26 cellular contexts compared by ENCODE assay signal in genomic region chr13:105735269-105735668, GRCh38.
DNase-seq lines count a peak whose midpoint lies in the region; ATAC-seq and TF ChIP-seq lines count a peak whose summit lies in the region.
"Had no signal": no experiment of that assay in that cellular context is flagged by ENCODE, and none has a peak within 500 bp of the region (broad histone marks: within the 10 kb centered on the region; RNA-seq: fewer than 3 reads in every experiment).

No MANE protein-coding gene starts in this region.

- DNase-seq in BE2C: peak; percentile 40
- DNase-seq in DND-41: peak; percentile 90
- peak; percentile 37 for DNase-seq in NCI-H2029 treated with DMSO at 0.1 percent for 48 hours (lab: John Stamatoyannopoulos, UW)
- DNase-seq in RPMI8226: peak; percentile 71
- DNase-seq in CD8-positive, alpha-beta T cell: no peak
- no peak for DNase-seq in activated gamma-delta T cell treated with Interleukin-2 at 50 U/mL for 16 hours
- DNase-seq in stimulated activated CD4-positive, alpha-beta T cell treated with anti-CD3 and anti-CD28 coated beads, Interleukin-4, amount 100 ng/mL, for 24 hours: no peak
- no peak for DNase-seq in NOMO-1 treated with DMSO at 0.1 percent for 48 hours (lab: John Stamatoyannopoulos, UW; ENCODE audit: unreplicated experiment)
- DNase-seq: activated naive CD4-positive, alpha-beta T cell; activated T-cell treated with anti-CD3 and anti-CD28 coated beads, Interleukin-2, amount 50 U/mL, for 1 hour; anterior cingulate cortex; caudate nucleus; DMS79; dorsolateral prefrontal cortex; GM23248; naive thymus-derived CD8-positive, alpha-beta T cell; NCI-H146; NCI-H524; spleen; stimulated activated CD4-positive, alpha-beta T cell treated with anti-CD3 and anti-CD28 coated beads, Interleukin-4, amount 100 ng/mL, for 4 hours; thyroid gland had no signal

- H4K20me1 ChIP-seq in DND-41 (ENCODE audit: insufficient read depth, low read length): no peaks in the 10 kb centered on the region

- CTCF ChIA-PET in CD8-positive, alpha-beta T cell (lab: Charles Lee): no interaction called here

- H3K36me3 Mint-ChIP-seq in CD8-positive, alpha-beta T cell: no peaks in the 10 kb centered on the region
- H3K36me3 Mint-ChIP-seq: CD14-positive monocyte; naive thymus-derived CD8-positive, alpha-beta T cell had no signal

- peak overlapping the region; percentile 37 for H3K9ac ChIP-seq in DND-41 (ENCODE audit: low read depth, low read length)
- H3K9ac ChIP-seq: GM23248, KMS-11 had no signal

- H3K9me3 Mint-ChIP-seq in CD8-positive, alpha-beta T cell: no peaks in the 10 kb centered on the region
- H3K9me3 Mint-ChIP-seq: stimulated activated naive CD8-positive, alpha-beta T cell treated with anti-CD3 and anti-CD28 coated beads, Interleukin-15, Interleukin-2, amounts not matched to agents 100 ng/mL and 50 ng/mL, for 24 hours had no signal

- H3K4me1 Mint-ChIP-seq in CD8-positive, alpha-beta T cell (ENCODE audit: low read depth): no peaks in the 10 kb centered on the region
- H3K4me1 Mint-ChIP-seq: CD14-positive monocyte; naive thymus-derived CD8-positive, alpha-beta T cell had no signal

- no peaks in the 10 kb centered on the region for H3K36me3 ChIP-seq in BE2C
- no peaks in the 10 kb centered on the region for H3K36me3 ChIP-seq in DND-41 (ENCODE audit: insufficient read depth, low read length)
- no peaks in the 10 kb centered on the region for H3K36me3 ChIP-seq in CD8-positive, alpha-beta T cell (ENCODE audit: insufficient read depth, low read length)
- H3K36me3 ChIP-seq: spleen, thyroid gland had no signal

- H3K4me1 ChIP-seq in BE2C: no peaks in the 10 kb centered on the region; the same call in 1 of the 2 replicates
- H3K4me1 ChIP-seq in DND-41 (ENCODE audit: insufficient read depth, low read length): peaks cover 36% of the 10 kb centered on the region
- H3K4me1 ChIP-seq in CD8-positive, alpha-beta T cell (ENCODE audit: insufficient read depth, low read length): no peaks in the 10 kb centered on the region
- H3K4me1 ChIP-seq: spleen, thyroid gland had no signal

- no peak for TF ChIP-seq CTCF in BE2C (IDR thresholded peaks at IDR 0.05; ENCODE audit: low read depth, low read length)
- peak; percentile 45 for TF ChIP-seq CTCF in DND-41 (IDR thresholded peaks at IDR 0.05; ENCODE audit: borderline replicate concordance, extremely low read depth, low read length, poor library complexity, severe bottlenecking)
- no peak for TF ChIP-seq CTCF in CD8-positive, alpha-beta T cell (IDR thresholded peaks at IDR 0.05)

- H3K79me2 ChIP-seq in DND-41 (ENCODE audit: insufficient read depth, low read length): no peaks in the 10 kb centered on the region

- no peaks in the 10 kb centered on the region for H3K27me3 Mint-ChIP-seq in CD8-positive, alpha-beta T cell (ENCODE audit: low read depth)
- H3K27me3 Mint-ChIP-seq: stimulated activated naive CD8-positive, alpha-beta T cell treated with anti-CD3 and anti-CD28 coated beads, Interleukin-15, Interleukin-2, amounts not matched to agents 100 ng/mL and 50 ng/mL, for 24 hours had no signal

- intact Hi-C loops in CD8-positive, alpha-beta T cell (cut with DNase I, micrococcal nuclease): no loop called here

- H3K9me3 ChIP-seq in BE2C (no peaks in the 10 kb centered on the region), DND-41 (ENCODE audit: insufficient read depth, low read length, severe bottlenecking) (no peaks in the 10 kb centered on the region)
- no peaks in the 10 kb centered on the region for H3K9me3 ChIP-seq in CD8-positive, alpha-beta T cell (ENCODE audit: low read length)
- H3K9me3 ChIP-seq: spleen, thyroid gland had no signal

- H3K27ac Mint-ChIP-seq in CD8-positive, alpha-beta T cell: no peak overlapping the region
- H3K27ac Mint-ChIP-seq: CD14-positive monocyte; naive thymus-derived CD8-positive, alpha-beta T cell; stimulated activated naive CD8-positive, alpha-beta T cell treated with anti-CD3 and anti-CD28 coated beads, Interleukin-15, Interleukin-2, amounts not matched to agents 100 ng/mL and 50 ng/mL, for 24 hours had no signal

- H3K4me3 Mint-ChIP-seq in CD8-positive, alpha-beta T cell: no peak overlapping the region
- H3K4me3 Mint-ChIP-seq: CD14-positive monocyte; naive thymus-derived CD8-positive, alpha-beta T cell; stimulated activated naive CD8-positive, alpha-beta T cell treated with anti-CD3 and anti-CD28 coated beads, Interleukin-15, Interleukin-2, amounts not matched to agents 100 ng/mL and 50 ng/mL, for 24 hours had no signal

- H2AFZ ChIP-seq in DND-41 (ENCODE audit: low read depth, low read length): peak overlapping the region; percentile 48; the same call in 1 of the 2 replicates
- H2AFZ ChIP-seq: GM23248 had no signal

- no peak overlapping the region for H3K4me3 ChIP-seq in BE2C (ENCODE audit: low read depth, low read length)
- H3K4me3 ChIP-seq in DND-41 (ENCODE audit: low read depth in 1 of 2, low read length in 2 of 2): peak overlapping the region in 1 of 2 experiments; percentile 36; a peak in 1 of 4 replicates
- H3K4me3 ChIP-seq in CD8-positive, alpha-beta T cell (ENCODE audit: low read depth, low read length): no peak overlapping the region
- H3K4me3 ChIP-seq: dorsolateral prefrontal cortex, GM12878, GM23248, spleen, thyroid gland had no signal

- peak; percentile 97 for ATAC-seq in DND-41 (ENCODE audit: insufficient read depth, low read depth)
- no peak for ATAC-seq in CD8-positive, alpha-beta T cell
- ATAC-seq: GM12878; left colon; naive thymus-derived CD8-positive, alpha-beta T cell had no signal

- H3K4me2 ChIP-seq in DND-41 (ENCODE audit: insufficient read depth, low read length): peak overlapping the region; percentile 57
- H3K4me2 ChIP-seq: KMS-11 had no signal

- H3K27me3 ChIP-seq in BE2C (no peaks in the 10 kb centered on the region), DND-41 (ENCODE audit: insufficient read depth, low read length, poor library complexity) (no peaks in the 10 kb centered on the region)
- H3K27me3 ChIP-seq in CD8-positive, alpha-beta T cell (ENCODE audit: insufficient read depth, low read length): no peaks in the 10 kb centered on the region
- H3K27me3 ChIP-seq: dorsolateral prefrontal cortex, spleen, thyroid gland had no signal

- POLR2A ChIA-PET in CD8-positive, alpha-beta T cell (lab: Charles Lee): no interaction called here

- peak overlapping the region; percentile 81 for H3K27ac ChIP-seq in DND-41 (ENCODE audit: low read length)
- H3K27ac ChIP-seq in CD8-positive, alpha-beta T cell (ENCODE audit: low read depth, low read length): no peak overlapping the region
- H3K27ac ChIP-seq: dorsolateral prefrontal cortex, GM23248, KMS-11, spleen, thyroid gland had no signal

Comparison
In these comparisons a context has a peak if more than half of its experiments do, and no peak if none do; other contexts are left out.
1. DNase-seq: peak in BE2C (single experiment), DND-41 (single experiment), NCI-H2029 treated with DMSO at 0.1 percent for 48 hours (single experiment) and RPMI8226 (single experiment); none in CD8-positive, alpha-beta T cell (0 of 7), activated gamma-delta T cell treated with Interleukin-2 at 50 U/mL for 16 hours (single experiment), stimulated activated CD4-positive, alpha-beta T cell treated with anti-CD3 and anti-CD28 coated beads, Interleukin-4, amount 100 ng/mL, for 24 hours (single experiment) and NOMO-1 treated with DMSO at 0.1 percent for 48 hours (single experiment).